ENCODE assay signal across 18 cellular contexts in the genomic region with DNA sequence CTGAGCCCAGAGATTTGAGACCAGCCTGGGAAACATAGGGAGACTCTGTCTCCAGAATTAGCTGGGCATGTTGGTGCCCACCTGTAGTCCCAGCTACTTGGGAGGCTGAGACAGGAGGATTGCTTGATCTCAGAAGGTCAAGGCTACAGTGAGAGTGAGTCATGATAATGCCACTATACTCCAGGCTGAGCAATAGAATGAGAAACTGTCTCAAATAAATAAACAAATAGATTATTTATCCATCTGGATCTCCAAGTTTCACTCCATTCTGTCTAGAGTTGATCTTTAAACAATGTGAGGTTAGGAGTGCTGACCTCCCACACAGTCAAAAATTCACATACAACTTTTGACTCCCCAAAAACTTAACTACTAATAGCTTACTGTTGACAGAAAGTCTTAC.
DNase-seq lines count a peak whose midpoint lies in the region; ATAC-seq and TF ChIP-seq lines count a peak whose summit lies in the region.
"Had no signal": no experiment of that assay in that cellular context is flagged by ENCODE, and none has a peak within 500 bp of the region (broad histone marks: within the 10 kb centered on the region; RNA-seq: fewer than 3 reads in every experiment).

No MANE protein-coding gene starts in this region.

- intact Hi-C loops in left ventricle myocardium inferior (cut with micrococcal nuclease) (loop anchor here (10.0 kb wide), 1 partner anchor 106 kb away; a partner anchor contains a TSS), right cardiac atrium (cut with DNase I) (no loop called here)

- TF ChIP-seq CTCF in left ventricle myocardium inferior (IDR thresholded peaks at IDR 0.05; ENCODE audit: borderline replicate concordance): no peak

- H3K27ac ChIP-seq in left ventricle myocardium inferior (replicated peaks): peak overlapping the region; percentile 18
- H3K27ac ChIP-seq in right cardiac atrium (ENCODE audit: low read length): no peak overlapping the region
- H3K27ac ChIP-seq: 22Rv1; BLaER1 treated with 17β-estradiol and CSF1 and Interleukin-3, amounts not matched to agents 10 nM and 100 nM; C4-2B had no signal

- ATAC-seq in right cardiac atrium (no peak), GM19455 (IDR thresholded peaks at IDR 0.05; ENCODE audit: unreplicated experiment) (no peak)
- ATAC-seq: A549; CD8-positive, alpha-beta T cell had no signal

- no peaks in the 10 kb centered on the region for H3K9me3 ChIP-seq in left ventricle myocardium inferior (replicated peaks)
- no peaks in the 10 kb centered on the region for H3K9me3 ChIP-seq in right cardiac atrium (ENCODE audit: control insufficient read depth, low read length)
- H3K9me3 ChIP-seq: A549; BLaER1 treated with 17β-estradiol and CSF1 and Interleukin-3, amounts not matched to agents 10 nM and 100 nM; Caco-2 had no signal

- H3K36me3 ChIP-seq in left ventricle myocardium inferior: no peaks in the 10 kb centered on the region
- H3K36me3 ChIP-seq: BLaER1 treated with 17β-estradiol and CSF1 and Interleukin-3, amounts not matched to agents 10 nM and 100 nM had no signal

- no peaks in the 10 kb centered on the region for H3K27me3 ChIP-seq in left ventricle myocardium inferior (ENCODE audit: low read depth)
- no peaks in the 10 kb centered on the region for H3K27me3 ChIP-seq in right cardiac atrium (ENCODE audit: control insufficient read depth, insufficient read depth)
- H3K27me3 ChIP-seq: BLaER1 treated with 17β-estradiol and CSF1 and Interleukin-3, amounts not matched to agents 10 nM and 100 nM had no signal

- DNase-seq in left ventricle myocardium inferior (no peak), right cardiac atrium (no peak), ELR (ENCODE audit: low read depth) (peak; percentile 43), M059J (ENCODE audit: low read depth) (peak; percentile 72), NOMO-1 treated with DMSO at 0.1 percent for 48 hours (lab: John Stamatoyannopoulos, UW; ENCODE audit: unreplicated experiment) (no peak), RKO (ENCODE audit: low spot score) (no peak)
- DNase-seq: AML-193; Caco-2; Calu3; CD4-positive, alpha-beta T cell; CD8-positive, alpha-beta T cell; DND-41; GF-D8 had no signal

- no peak overlapping the region for H3K4me3 ChIP-seq in left ventricle myocardium inferior
- H3K4me3 ChIP-seq in right cardiac atrium (ENCODE audit: low read length): no peak overlapping the region
- H3K4me3 ChIP-seq: A549; BLaER1 treated with 17β-estradiol and CSF1 and Interleukin-3, amounts not matched to agents 10 nM and 100 nM had no signal

- H3K4me1 ChIP-seq in left ventricle myocardium inferior (peaks cover 27% of the 10 kb centered on the region), right cardiac atrium (ENCODE audit: control insufficient read depth, insufficient read depth, low read length) (no peaks in the 10 kb centered on the region)
- H3K4me1 ChIP-seq: Caco-2 had no signal

Comparison
In these comparisons a context has a peak if more than half of its experiments do, and no peak if none do; other contexts are left out.
1. DNase-seq: peak in ELR (single experiment) and M059J (single experiment); none in left ventricle myocardium inferior (single experiment), right cardiac atrium (0 of 3), NOMO-1 treated with DMSO at 0.1 percent for 48 hours (single experiment) and RKO (single experiment).